14 cellular contexts compared by ENCODE assay signal in the genomic region with DNA sequence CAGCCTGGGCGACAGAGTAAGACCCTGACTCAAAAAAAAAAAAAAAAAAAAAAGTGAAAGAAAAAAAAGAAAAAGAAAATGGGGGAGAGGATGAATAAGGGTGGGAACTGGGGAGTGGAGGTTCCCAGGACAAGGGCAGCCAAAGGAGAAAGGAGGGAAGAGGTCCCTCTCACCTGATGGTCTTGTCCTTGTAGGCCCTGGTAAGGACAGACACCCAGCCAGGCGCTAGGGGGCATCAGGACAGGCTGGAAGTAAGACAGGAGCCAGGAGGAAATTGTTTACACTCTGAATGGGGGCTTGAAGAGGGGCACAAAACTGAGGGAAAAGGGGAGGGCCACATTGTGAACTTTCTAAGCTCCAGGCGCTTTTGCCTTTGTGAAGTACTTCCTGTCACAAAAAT. TPM values are rescaled to one million over a fixed set of nuclear protein-coding genes. Genes with fewer than 3 reads are reported as not detected.
DNase-seq lines count a peak whose midpoint lies in the region; ATAC-seq, FAIRE-seq and TF ChIP-seq lines count a peak whose summit lies in the region.
"Had no signal": no experiment of that assay in that cellular context is flagged by ENCODE, and none has a peak within 500 bp of the region (broad histone marks: within the 10 kb centered on the region; RNA-seq: fewer than 3 reads in every experiment).

No MANE protein-coding gene starts in this region.

- peaks cover 6% of the 10 kb centered on the region; the same call in 1 of the 3 replicates for H3K4me1 ChIP-seq in A549
- H3K4me1 ChIP-seq in OCI-LY1 (ENCODE audit: insufficient read depth, low read length, severe bottlenecking), result peaks cover 36% of the 10 kb centered on the region
- no peaks in the 10 kb centered on the region for H3K4me1 ChIP-seq in SJCRH30

- CTCF ChIA-PET in A549 (lab: Yijun Ruan, JAX), result interaction anchor here (0.6 to 5.0 kb wide), 5 partner anchors 8 to 30 kb away, joined by 3 to 33 read pairs (median 4); no protein-coding TSS in a partner anchor

- 65% methylated on average over 3 of the region's 3 CpGs for WGBS in A549 (ENCODE audit: missing lambda C conversion rate)

- DNase-seq in A549 (ENCODE audit: low read depth in 1 of 2, low spot score in 1 of 2), result peak in 1 of 2 experiments; percentile 44
- peak; percentile 37 for DNase-seq in ELR (ENCODE audit: low read depth)
- DNase-seq in fibroblast of mammary gland (ENCODE audit: low read depth), result no peak
- no peak for DNase-seq in NCI-H2196 (lab: John Stamatoyannopoulos, UW; ENCODE audit: unreplicated experiment)
- DNase-seq in SJCRH30, result no peak
- DNase-seq: activated T-cell treated with anti-CD3 and anti-CD28 coated beads, Interleukin-2, amount 50 U/mL, for 24 hours; GDM1; stimulated activated CD4-positive, alpha-beta T cell treated with anti-CD3 and anti-CD28 coated beads, Interleukin-15, amount 100 ng/mL, for 24 hours had no signal

- H3K9ac ChIP-seq in OCI-LY1 (ENCODE audit: low read length), result no peak overlapping the region

- H3K9me3 ChIP-seq in A549 (no peaks in the 10 kb centered on the region), OCI-LY1 (ENCODE audit: low read length) (no peaks in the 10 kb centered on the region), SJCRH30 (replicated peaks) (no peaks in the 10 kb centered on the region)
- H3K9me3 ChIP-seq: vagina had no signal

- TF ChIP-seq EP300 in A549 (IDR thresholded peaks at IDR 0.05), result no peak

- peaks cover 3% of the 10 kb centered on the region; the same call in 1 of the 2 replicates for H3K79me2 ChIP-seq in OCI-LY1 (ENCODE audit: insufficient read depth, low read length)

- peak; percentile 22; the same call in 1 of the 3 replicates for TF ChIP-seq CTCF in A549 (IDR thresholded peaks at IDR 0.05)
- peak; percentile 69 for TF ChIP-seq CTCF in OCI-LY1 (IDR thresholded peaks at IDR 0.05; ENCODE audit: low read length)
- peak; percentile 23 for TF ChIP-seq CTCF in fibroblast of mammary gland (conservative IDR thresholded peaks at IDR 0.05; ENCODE audit: control insufficient read depth, insufficient read depth, low read depth, low read length)

- no peaks in the 10 kb centered on the region for H4K20me1 ChIP-seq in OCI-LY1 (ENCODE audit: insufficient read depth, low read length)

- ATAC-seq in A549 (no peak), GM21619 (IDR thresholded peaks at IDR 0.05; ENCODE audit: unreplicated experiment) (no peak), GM18511 (IDR thresholded peaks at IDR 0.05; ENCODE audit: unreplicated experiment) (no peak)

- FAIRE-seq in A549 (lab: Jason Lieb, UNC), result no peak
- FAIRE-seq: endometrium had no signal

- H3K36me3 ChIP-seq in OCI-LY1 (ENCODE audit: insufficient read depth, low read length) (peaks cover 13% of the 10 kb centered on the region), SJCRH30 (no peaks in the 10 kb centered on the region)
- H3K36me3 ChIP-seq: vagina had no signal

- TF ChIP-seq POLR2A in A549 (IDR thresholded peaks at IDR 0.05; ENCODE audit: low read length), result no peak

- POLR2A ChIA-PET in A549 (lab: Yijun Ruan, JAX), result no interaction called here

- H3K4me3 ChIP-seq in A549 (no peak overlapping the region), OCI-LY1 (ENCODE audit: low read depth, low read length, poor library complexity, severe bottlenecking) (no peak overlapping the region), fibroblast of mammary gland (ENCODE audit: control insufficient read depth, low read depth, low read length) (no peak overlapping the region), SJCRH30 (no peak overlapping the region)
- H3K4me3 ChIP-seq: vagina had no signal

- TF ChIP-seq RAD21 in A549 (conservative IDR thresholded peaks at IDR 0.05 in 1 of 2, IDR thresholded peaks at IDR 0.05 in 1 of 2), result no peak; a peak in 1 of 5 replicates

- no peak overlapping the region for H2AFZ ChIP-seq in OCI-LY1 (ENCODE audit: low read length)

- H3K9me2 ChIP-seq in OCI-LY1 (ENCODE audit: low read depth, low read length), result no peaks in the 10 kb centered on the region

- H3K27ac ChIP-seq in A549, result no peak overlapping the region
- H3K27ac ChIP-seq in OCI-LY1 (ENCODE audit: low read depth, low read length, poor library complexity, severe bottlenecking), result peak overlapping the region; percentile 91
- H3K27ac ChIP-seq in SJCRH30, result no peak overlapping the region
- H3K27ac ChIP-seq: vagina had no signal

- H3F3A ChIP-seq in OCI-LY1 (ENCODE audit: insufficient read depth, low read length), result no peaks in the 10 kb centered on the region

- H3K27me3 ChIP-seq in OCI-LY1 (ENCODE audit: insufficient read depth, low read length), result no peaks in the 10 kb centered on the region
- H3K27me3 ChIP-seq in SJCRH30, result no peaks in the 10 kb centered on the region
- H3K27me3 ChIP-seq: vagina had no signal

- H3K4me2 ChIP-seq in A549 (no peak overlapping the region), OCI-LY1 (ENCODE audit: low read length) (no peak overlapping the region)

TF ChIP-seq in A549, 52 proteins besides CTCF, POLR2A, EP300 and RAD21:
- no peak for TF ChIP-seq ZC3H11A (IDR thresholded peaks at IDR 0.05)
- TF ChIP-seq, protein P1, sequence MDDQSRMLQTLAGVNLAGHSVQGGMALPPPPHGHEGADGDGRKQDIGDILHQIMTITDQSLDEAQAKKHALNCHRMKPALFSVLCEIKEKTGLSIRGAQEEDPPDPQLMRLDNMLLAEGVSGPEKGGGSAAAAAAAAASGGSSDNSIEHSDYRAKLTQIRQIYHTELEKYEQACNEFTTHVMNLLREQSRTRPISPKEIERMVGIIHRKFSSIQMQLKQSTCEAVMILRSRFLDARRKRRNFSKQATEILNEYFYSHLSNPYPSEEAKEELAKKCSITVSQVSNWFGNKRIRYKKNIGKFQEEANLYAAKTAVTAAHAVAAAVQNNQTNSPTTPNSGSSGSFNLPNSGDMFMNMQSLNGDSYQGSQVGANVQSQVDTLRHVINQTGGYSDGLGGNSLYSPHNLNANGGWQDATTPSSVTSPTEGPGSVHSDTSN (IDR thresholded peaks at IDR 0.05), result no peak

RNA-seq across cellular contexts. Expression of a gene that starts 2.3 kb away (rescaled TPM):
- 8.8 and 10.9 TPM in 2 replicates for polyA plus RNA-seq in A549 (2011; rRNA removed)
- polyA plus RNA-seq in A549 (2012; cell fraction: cytosol; rRNA removed), result 3.0 and 4.0 TPM in 2 replicates
- polyA plus RNA-seq in A549 (2012; cell fraction: nucleus; rRNA removed), result 4.2 and 4.3 TPM in 2 replicates
- polyA plus RNA-seq in A549 (2017; fragmentation: RNase III; extraction: RNeasy Plus Mini Kit Qiagen cat#74134 plus additional on column Dnase treatment), result 6.9 to 7.2 TPM (median 7.1 TPM) in 3 replicates
- polyA minus RNA-seq in A549 (2011; rRNA and poly(A)+ RNA removed), result 7.4 and 8.5 TPM in 2 replicates
- 1.6 and 2.4 TPM in 2 replicates for total RNA-seq in SJCRH30 (2014; rRNA removed; shearing (Covaris generic))

RNA-seq across cellular contexts. Expression of a gene that starts 3.1 kb away (rescaled TPM):
- polyA plus RNA-seq in A549 (2011; rRNA removed) (2.6 and 3.2 TPM in 2 replicates), A549 (2017; fragmentation: RNase III; extraction: RNeasy Plus Mini Kit Qiagen cat#74134 plus additional on column Dnase treatment) (1.2 to 1.6 TPM (median 1.3 TPM) in 3 replicates)
- polyA plus RNA-seq in A549 (2012; cell fraction: cytosol; rRNA removed), result 0.86 and 1.0 TPM in 2 replicates
- 1.3 and 1.8 TPM in 2 replicates for polyA plus RNA-seq in A549 (2012; cell fraction: nucleus; rRNA removed)
- polyA minus RNA-seq in A549 (2011; rRNA and poly(A)+ RNA removed), result 2.5 and 3.1 TPM in 2 replicates
- 0.23 and 0.59 TPM in 2 replicates for total RNA-seq in SJCRH30 (2014; rRNA removed; shearing (Covaris generic))
- total RNA-seq: RPMI7951 had no signal
